1 cellular context compared by ENCODE assay signal in genomic region chr12:122081108-122081696, GRCh38.
TF ChIP-seq lines count a peak whose summit lies in the region.

No MANE protein-coding gene starts in this region.

TF ChIP-seq in K562, 482 proteins besides CTCF, POLR2A, EP300 and RAD21 (continued from another document):
- TF ChIP-seq RERE (CRISPR knock-in tag; IDR thresholded peaks at IDR 0.05; ENCODE audit: borderline replicate concordance): no peak
- TF ChIP-seq RBM34 (IDR thresholded peaks at IDR 0.05; ENCODE audit: borderline replicate concordance, insufficient read depth, low read length): no peak
- TF ChIP-seq ZNF655 (CRISPR knock-in tag; IDR thresholded peaks at IDR 0.05): no peak
- TF ChIP-seq RCOR1 (IDR thresholded peaks at IDR 0.05; ENCODE audit: borderline replicate concordance in 1 of 2, low read depth in 2 of 2, low read length in 2 of 2): 0 out of 4 replicates have a peak, but pooled peaks of 1 of the 2 experiments have one; percentile 55
- no peak for TF ChIP-seq PYGO2 (tag; IDR thresholded peaks at IDR 0.05)
- no peak for TF ChIP-seq BMI1 (IDR thresholded peaks at IDR 0.05; ENCODE audit: low read length)
